ENCODE assay signal across 11 cellular contexts in genomic region chr4:153448003-153448731, GRCh38. TPM values are rescaled to one million over a fixed set of nuclear protein-coding genes. Genes with fewer than 3 reads are reported as not detected.
A peak's percentile ranks its signal among the peaks of the same experiment; 100 is the strongest.
DNase-seq lines count a peak whose midpoint lies in the region; ATAC-seq and TF ChIP-seq lines count a peak whose summit lies in the region.
"Had no signal": no experiment of that assay in that cellular context is flagged by ENCODE, and none has a peak within 500 bp of the region (broad histone marks: within the 10 kb centered on the region; RNA-seq: fewer than 3 reads in every experiment).

No MANE protein-coding gene starts in this region.

- no peaks in the 10 kb centered on the region for H3K9me3 ChIP-seq in smooth muscle cell (replicated peaks; ENCODE audit: low read depth)
- H3K9me3 ChIP-seq: lower lobe of right lung had no signal

- no peak overlapping the region for H3K9ac ChIP-seq in smooth muscle cell (ENCODE audit: low read depth)

- H3K79me2 ChIP-seq in smooth muscle cell (ENCODE audit: low read depth): no peaks in the 10 kb centered on the region

- 39% methylated on average over 10 of the region's 10 CpGs for whole genome bisulfite sequencing in smooth muscle cell (ENCODE audit: low lambda C conversion rate)

- peaks cover 7% of the 10 kb centered on the region for H3F3A ChIP-seq in smooth muscle cell (ENCODE audit: low read depth)

- peak; percentile 31 for DNase-seq in DMS79 treated with DMSO at 0.1 percent for 48 hours (lab: John Stamatoyannopoulos, UW)
- no peak for DNase-seq in DMS79 (lab: John Stamatoyannopoulos, UW)
- DNase-seq in NCI-H526 treated with DMSO at 0.1 percent for 48 hours (lab: John Stamatoyannopoulos, UW): peak; percentile 23
- no peak for DNase-seq in smooth muscle cell (lab: John Stamatoyannopoulos, UW; ENCODE audit: unreplicated experiment)
- no peak for DNase-seq in inferior parietal cortex (ENCODE audit: extremely low spot score)
- no peak for DNase-seq in islet precursor cell
- DNase-seq in NCI-H446 treated with DMSO at 0.1 percent for 48 hours (lab: John Stamatoyannopoulos, UW): no peak
- DNase-seq: activated gamma-delta T cell, lower lobe of right lung, NCI-H2029 treated with DMSO at 0.1 percent for 48 hours had no signal

- peak; percentile 74 for ATAC-seq in esophagus mucosa
- ATAC-seq: lower lobe of right lung had no signal

- H3K4me1 ChIP-seq in smooth muscle cell (ENCODE audit: low read depth): peaks cover 3% of the 10 kb centered on the region

- H3K4me2 ChIP-seq in smooth muscle cell: peak overlapping the region; percentile 79

- H3K36me3 ChIP-seq in smooth muscle cell (ENCODE audit: low read depth): no peaks in the 10 kb centered on the region
- H3K36me3 ChIP-seq: lower lobe of right lung had no signal

- peak overlapping the region; percentile 47 for H3K27ac ChIP-seq in smooth muscle cell (ENCODE audit: low read depth)
- H3K27ac ChIP-seq: lower lobe of right lung had no signal

- no peak for TF ChIP-seq CTCF in smooth muscle cell (IDR thresholded peaks at IDR 0.05; ENCODE audit: borderline replicate concordance, insufficient read depth, poor library complexity, severe bottlenecking)

- H3K4me3 ChIP-seq in smooth muscle cell: peak overlapping the region; percentile 29
- H3K4me3 ChIP-seq: lower lobe of right lung had no signal

- H3K27me3 ChIP-seq in smooth muscle cell (ENCODE audit: low read depth): no peaks in the 10 kb centered on the region

- H2AFZ ChIP-seq in smooth muscle cell (ENCODE audit: low read depth): peak overlapping the region; percentile 44

- no peaks in the 10 kb centered on the region for H4K20me1 ChIP-seq in smooth muscle cell (ENCODE audit: low read depth)

RNA-seq across cellular contexts. Expression of gene TMEM131L, which starts 18.0 kb away (rescaled TPM):
- total RNA-seq in esophagus mucosa (14.7 TPM), smooth muscle cell (6.7 and 12.9 TPM in 2 replicates)
- 2.6 and 4.3 TPM in 2 replicates for polyA plus RNA-seq in smooth muscle cell

Comparison
In these comparisons a context has a peak if more than half of its experiments do, and no peak if none do; other contexts are left out.
1. DNase-seq: peak in DMS79 treated with DMSO at 0.1 percent for 48 hours (single experiment) and NCI-H526 treated with DMSO at 0.1 percent for 48 hours (single experiment); none in DMS79 (single experiment), smooth muscle cell (single experiment), inferior parietal cortex (single experiment), islet precursor cell (single experiment) and NCI-H446 treated with DMSO at 0.1 percent for 48 hours (single experiment).